ENCODE assay signal across 15 cellular contexts in genomic region chr17:66602659-66603363, GRCh38.
DNase-seq lines count a peak whose midpoint lies in the region; ATAC-seq, FAIRE-seq and TF ChIP-seq lines count a peak whose summit lies in the region.
"Had no signal": no experiment of that assay in that cellular context is flagged by ENCODE, and none has a peak within 500 bp of the region (broad histone marks: within the 10 kb centered on the region; RNA-seq: fewer than 3 reads in every experiment).

No MANE protein-coding gene starts in this region.

- no peaks in the 10 kb centered on the region; the same call in 1 of the 2 replicates for H3K36me3 ChIP-seq in MG63
- no peaks in the 10 kb centered on the region for H3K36me3 ChIP-seq in H1 (ENCODE audit: control insufficient read depth in 2 of 4, insufficient read depth in 4 of 4, low read length in 3 of 4)
- no peaks in the 10 kb centered on the region for H3K36me3 ChIP-seq in WERI-Rb-1
- H3K36me3 ChIP-seq: esophagus muscularis mucosa, SJCRH30, tibial nerve had no signal

- H4K8ac ChIP-seq in H1 (ENCODE audit: extremely low read depth, insufficient read depth, low read length), result peak overlapping the region; percentile 45; the same call in 1 of the 2 replicates

- POLR2A ChIA-PET in H1 (lab: Charles Lee; ENCODE audit: partially characterized antibody), result interaction anchor here (0.8 kb wide), 2 partner anchors 9 to 10 kb away, joined by 3 read pairs; no protein-coding TSS in a partner anchor

- no peak for TF ChIP-seq EP300 in H1 (IDR thresholded peaks at IDR 0.05; ENCODE audit: borderline replicate concordance in 1 of 2, low read depth in 2 of 2, low read length in 2 of 2)

- peak overlapping the region; percentile 92 for H2BK12ac ChIP-seq in H1 (ENCODE audit: low read depth, low read length)

- no peak overlapping the region for H3K23ac ChIP-seq in H1 (ENCODE audit: insufficient read length)

- no peak for TF ChIP-seq POLR2A in H1 (IDR thresholded peaks at IDR 0.05; ENCODE audit: control extremely low read depth in 1 of 2, low read depth in 2 of 2, low read length in 2 of 2)

- H3K27ac ChIP-seq in H1 (ENCODE audit: low read depth, low read length), result peak overlapping the region; percentile 18; the same call in 1 of the 2 replicates
- no peak overlapping the region for H3K27ac ChIP-seq in WERI-Rb-1
- H3K27ac ChIP-seq: SJCRH30, tibial nerve had no signal

- no peak overlapping the region for H2BK20ac ChIP-seq in H1 (ENCODE audit: low read length)

- H3K27me3 ChIP-seq in MG63 (no peaks in the 10 kb centered on the region), H1 (replicated peaks in 1 of 4; ENCODE audit: control insufficient read depth in 3 of 4, extremely low read depth in 1 of 4, insufficient read depth in 3 of 4, low read length in 3 of 4) (no peaks in the 10 kb centered on the region), WERI-Rb-1 (ENCODE audit: insufficient read depth, low read depth, severe bottlenecking) (no peaks in the 10 kb centered on the region)
- H3K27me3 ChIP-seq: esophagus muscularis mucosa, SJCRH30, tibial nerve had no signal

- H2AK5ac ChIP-seq in H1 (ENCODE audit: low read depth, low read length), result peak overlapping the region; percentile 98; the same call in 1 of the 2 replicates

- peak; percentile 12 for DNase-seq in AG10803 (ENCODE audit: low read depth)
- peak; percentile 53 for DNase-seq in MG63
- no peak for DNase-seq in H1 (ENCODE audit: low read depth in 1 of 2, low spot score in 2 of 2)
- DNase-seq in kidney tubule cell (ENCODE audit: low spot score), result peak; percentile 36
- no peak for DNase-seq in CD1c-positive myeloid dendritic cell (ENCODE audit: extremely low spot score)
- no peak for DNase-seq in urothelium cell line (ENCODE audit: low spot score)
- no peak for DNase-seq in WERI-Rb-1
- DNase-seq: activated naive CD4-positive, alpha-beta T cell treated with Interleukin-2 at 50 U/mL for 16 hours; DMS153; NCI-H2081 treated with DMSO at 0.1 percent for 48 hours; NK-92 treated with Interleukin-12 subunit alpha and Interleukin-12 subunit beta, amount 100 ng/mL, for 24 hours; SJCRH30 had no signal

- H4K20me1 ChIP-seq in H1 (replicated peaks in 1 of 2; ENCODE audit: control insufficient read depth in 1 of 2, insufficient read depth in 2 of 2, low read length in 2 of 2), result no peaks in the 10 kb centered on the region

- no peak for TF ChIP-seq RAD21 in H1 (IDR thresholded peaks at IDR 0.05 in 1 of 2, conservative IDR thresholded peaks at IDR 0.05 in 1 of 2; ENCODE audit: low read depth in 2 of 2, low read length in 2 of 2)

- no peak overlapping the region for H2AFZ ChIP-seq in H1 (ENCODE audit: low read length)

- no peaks in the 10 kb centered on the region for H3K79me2 ChIP-seq in H1 (ENCODE audit: control insufficient read depth in 1 of 2, insufficient read depth in 2 of 2, low read length in 2 of 2)

- H3K79me1 ChIP-seq in H1 (ENCODE audit: low read depth, low read length), result no peaks in the 10 kb centered on the region

- H3K9me3 ChIP-seq in MG63 (no peaks in the 10 kb centered on the region), H1 (ENCODE audit: insufficient read depth in 2 of 2, low read depth in 1 of 2, low read length in 1 of 2) (no peaks in the 10 kb centered on the region), WERI-Rb-1 (ENCODE audit: severe bottlenecking) (no peaks in the 10 kb centered on the region)
- H3K9me3 ChIP-seq: esophagus muscularis mucosa, SJCRH30, tibial nerve had no signal

- H3K4me1 ChIP-seq in H1 (replicated peaks in 1 of 4; ENCODE audit: control insufficient read depth in 3 of 4, insufficient read depth in 4 of 4, low read length in 3 of 4), result peaks cover 0 to 4% (median 2%) of the 10 kb centered on the region in 4 experiments; a peak in 1 of 7 replicates
- H3K4me1 ChIP-seq: SJCRH30 had no signal

- H3K18ac ChIP-seq in H1 (ENCODE audit: extremely low read depth, low read length), result peak overlapping the region; percentile 83

- TF ChIP-seq CTCF in AG10803 (conservative IDR thresholded peaks at IDR 0.05; ENCODE audit: low read length) (no peak), H1 (IDR thresholded peaks at IDR 0.05; ENCODE audit: control extremely low read depth in 1 of 3, insufficient read depth in 1 of 3, low read depth in 1 of 3, low read length in 3 of 3) (no peak), WERI-Rb-1 (IDR thresholded peaks at IDR 0.05; ENCODE audit: low read depth, low read length) (no peak)

- no peak overlapping the region for H3K56ac ChIP-seq in H1 (replicated peaks; ENCODE audit: insufficient read length, low read depth, low read length)

- no peak overlapping the region for H3K14ac ChIP-seq in H1 (ENCODE audit: insufficient read length)

- FAIRE-seq in H1 (lab: Jason Lieb, UNC) (no peak), urothelium cell line (lab: Jason Lieb, UNC) (no peak)

- H3K23me2 ChIP-seq in H1 (ENCODE audit: low read depth, low read length), result no peaks in the 10 kb centered on the region

- H4K91ac ChIP-seq in H1 (replicated peaks; ENCODE audit: insufficient read length, low read length), result peak overlapping the region; percentile 63

- no peak overlapping the region for H2BK120ac ChIP-seq in H1 (replicated peaks; ENCODE audit: low read depth, low read length)

- WGBS in H1 (ENCODE audit: extremely low coverage in 1 of 2, insufficient coverage in 1 of 2, insufficient read length in 1 of 2, insufficient replicate concordance in 2 of 2, low coverage in 1 of 2, low lambda C conversion rate in 2 of 2, missing lambda C conversion rate in 1 of 2), 2 experiments, result 92% methylated on average over 14 of the region's 14 CpGs; no CpG with 5 or more reads in 1 of the 2 experiments

- 0 out of 2 replicates have a peak overlapping the region, but pooled peaks have one; percentile 29 for H2BK15ac ChIP-seq in H1 (ENCODE audit: low read length)

- H3K4me3 ChIP-seq in AG10803 (ENCODE audit: low read length) (no peak overlapping the region), MG63 (no peak overlapping the region), H1 (ENCODE audit: extremely low read depth in 1 of 4, insufficient read depth in 2 of 4, low read depth in 3 of 4, low read length in 4 of 4) (peak overlapping the region in 1 of 4 experiments; percentile 41; a peak in 1 of 8 replicates), WERI-Rb-1 (ENCODE audit: low read depth, low read length) (no peak overlapping the region)
- H3K4me3 ChIP-seq: esophagus muscularis mucosa, SJCRH30, tibial nerve had no signal

- H3K4me2 ChIP-seq in H1 (ENCODE audit: insufficient read depth in 1 of 2, low read depth in 2 of 2, low read length in 2 of 2), result peak overlapping the region; percentile 20 to 53

- H4K5ac ChIP-seq in H1 (ENCODE audit: insufficient read length, low read depth, low read length), result no peak overlapping the region

- H3K4ac ChIP-seq in H1 (replicated peaks; ENCODE audit: insufficient read length, low read depth, low read length), result no peak overlapping the region

- H3K9ac ChIP-seq in H1 (replicated peaks in 1 of 4; ENCODE audit: extremely low read depth in 1 of 4, low read depth in 3 of 4, low read length in 3 of 4), result no peak overlapping the region

- no peak for ATAC-seq in HG02610 (IDR thresholded peaks at IDR 0.05; ENCODE audit: unreplicated experiment)

- CTCF ChIA-PET in H1 (lab: Charles Lee; ENCODE audit: partially characterized antibody), result interaction anchor here (0.6 to 2.2 kb wide), 4 partner anchors 11 to 402 kb away, joined by 3 to 5 read pairs (median 3); no protein-coding TSS in a partner anchor

- H2BK5ac ChIP-seq in H1 (ENCODE audit: low read depth, low read length), result peak overlapping the region; percentile 60; the same call in 1 of the 2 replicates

TF ChIP-seq in H1, 55 proteins besides CTCF, POLR2A, EP300 and RAD21:
- TF ChIP-seq E2F6 (IDR thresholded peaks at IDR 0.05), result 0 out of 2 replicates have a peak, but pooled peaks have one; percentile 13
- no peak for TF ChIP-seq SUZ12 (IDR thresholded peaks at IDR 0.05; ENCODE audit: low read length)
- TF ChIP-seq CHD2 (IDR thresholded peaks at IDR 0.05; ENCODE audit: low read length), result no peak

Comparison
In these comparisons a context has a peak if more than half of its experiments do, and no peak if none do; other contexts are left out.
1. DNase-seq: peak in AG10803 (single experiment), MG63 (single experiment) and kidney tubule cell (single experiment); none in H1 (0 of 2), CD1c-positive myeloid dendritic cell (single experiment), urothelium cell line (single experiment) and WERI-Rb-1 (single experiment).